Comparison of ENCODE assay signal across 1 cellular context in genomic region chr5:40796487-40796889, GRCh38.
TF ChIP-seq lines count a peak whose summit lies in the region.

No MANE protein-coding gene starts in this region.

TF ChIP-seq in K562, 482 proteins besides CTCF, POLR2A, EP300 and RAD21:
- TF ChIP-seq, protein P1, sequence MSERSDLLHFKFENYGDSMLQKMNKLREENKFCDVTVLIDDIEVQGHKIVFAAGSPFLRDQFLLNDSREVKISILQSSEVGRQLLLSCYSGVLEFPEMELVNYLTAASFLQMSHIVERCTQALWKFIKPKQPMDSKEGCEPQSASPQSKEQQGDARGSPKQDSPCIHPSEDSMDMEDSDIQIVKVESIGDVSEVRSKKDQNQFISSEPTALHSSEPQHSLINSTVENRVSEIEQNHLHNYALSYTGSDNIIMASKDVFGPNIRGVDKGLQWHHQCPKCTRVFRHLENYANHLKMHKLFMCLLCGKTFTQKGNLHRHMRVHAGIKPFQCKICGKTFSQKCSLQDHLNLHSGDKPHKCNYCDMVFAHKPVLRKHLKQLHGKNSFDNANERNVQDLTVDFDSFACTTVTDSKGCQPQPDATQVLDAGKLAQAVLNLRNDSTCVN (CRISPR knock-in tag; IDR thresholded peaks at IDR 0.05), result no peak
- TF ChIP-seq CBFA2T3 (IDR thresholded peaks at IDR 0.05) (no peak), NRF1 (conservative IDR thresholded peaks at IDR 0.05 in 1 of 2, IDR thresholded peaks at IDR 0.05 in 1 of 2) (no peak), ETV1 (tag; conservative IDR thresholded peaks at IDR 0.05; ENCODE audit: low read depth) (no peak), EWSR1 (IDR thresholded peaks at IDR 0.05; ENCODE audit: borderline replicate concordance, low read depth, partially characterized antibody) (no peak), CEBPG (CRISPR knock-in tag; IDR thresholded peaks at IDR 0.05) (no peak), CEBPG (tag; conservative IDR thresholded peaks at IDR 0.05 in 1 of 2, IDR thresholded peaks at IDR 0.05 in 1 of 2) (peak; percentile 14 to 75; a peak in 2 of 4 replicates), ZNF41 (CRISPR knock-in tag; conservative IDR thresholded peaks at IDR 0.05) (no peak), KDM2B (CRISPR knock-in tag; IDR thresholded peaks at IDR 0.05) (no peak), HDAC8 (tag; IDR thresholded peaks at IDR 0.05) (no peak), ILK (tag; IDR thresholded peaks at IDR 0.05; ENCODE audit: borderline replicate concordance, low read depth) (no peak), PCBP1 (IDR thresholded peaks at IDR 0.05; ENCODE audit: low read depth, low read length, poor library complexity, severe bottlenecking) (no peak), CREBBP (IDR thresholded peaks at IDR 0.05; ENCODE audit: low read depth, low read length) (no peak), ZFP1 (CRISPR knock-in tag; IDR thresholded peaks at IDR 0.05) (no peak), HSF4 (CRISPR knock-in tag; IDR thresholded peaks at IDR 0.05; ENCODE audit: borderline replicate concordance) (no peak), NFE2 (IDR thresholded peaks at IDR 0.05; ENCODE audit: low read depth) (no peak), FOXJ3 (CRISPR knock-in tag; IDR thresholded peaks at IDR 0.05) (no peak), NFE2L1 (tag; IDR thresholded peaks at IDR 0.05; ENCODE audit: borderline replicate concordance, low read depth) (no peak), SRF (CRISPR knock-in tag; IDR thresholded peaks at IDR 0.05) (0 out of 4 replicates have a peak, but pooled peaks of 1 of the 2 experiments have one; percentile 52), CEBPB (tag; IDR thresholded peaks at IDR 0.05) (peak; percentile 53; the same call in 1 of the 2 replicates)
- TF ChIP-seq, protein P2, sequence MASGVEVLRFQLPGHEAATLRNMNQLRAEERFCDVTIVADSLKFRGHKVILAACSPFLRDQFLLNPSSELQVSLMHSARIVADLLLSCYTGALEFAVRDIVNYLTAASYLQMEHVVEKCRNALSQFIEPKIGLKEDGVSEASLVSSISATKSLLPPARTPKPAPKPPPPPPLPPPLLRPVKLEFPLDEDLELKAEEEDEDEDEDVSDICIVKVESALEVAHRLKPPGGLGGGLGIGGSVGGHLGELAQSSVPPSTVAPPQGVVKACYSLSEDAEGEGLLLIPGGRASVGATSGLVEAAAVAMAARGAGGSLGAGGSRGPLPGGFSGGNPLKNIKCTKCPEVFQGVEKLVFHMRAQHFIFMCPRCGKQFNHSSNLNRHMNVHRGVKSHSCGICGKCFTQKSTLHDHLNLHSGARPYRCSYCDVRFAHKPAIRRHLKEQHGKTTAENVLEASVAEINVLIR (CRISPR knock-in tag; IDR thresholded peaks at IDR 0.05), result no peak
- TF ChIP-seq, protein P3, sequence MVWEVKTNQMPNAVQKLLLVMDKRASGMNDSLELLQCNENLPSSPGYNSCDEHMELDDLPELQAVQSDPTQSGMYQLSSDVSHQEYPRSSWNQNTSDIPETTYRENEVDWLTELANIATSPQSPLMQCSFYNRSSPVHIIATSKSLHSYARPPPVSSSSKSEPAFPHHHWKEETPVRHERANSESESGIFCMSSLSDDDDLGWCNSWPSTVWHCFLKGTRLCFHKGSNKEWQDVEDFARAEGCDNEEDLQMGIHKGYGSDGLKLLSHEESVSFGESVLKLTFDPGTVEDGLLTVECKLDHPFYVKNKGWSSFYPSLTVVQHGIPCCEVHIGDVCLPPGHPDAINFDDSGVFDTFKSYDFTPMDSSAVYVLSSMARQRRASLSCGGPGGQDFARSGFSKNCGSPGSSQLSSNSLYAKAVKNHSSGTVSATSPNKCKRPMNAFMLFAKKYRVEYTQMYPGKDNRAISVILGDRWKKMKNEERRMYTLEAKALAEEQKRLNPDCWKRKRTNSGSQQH (CRISPR knock-in tag; IDR thresholded peaks at IDR 0.05), result no peak
- TF ChIP-seq, protein P4, sequence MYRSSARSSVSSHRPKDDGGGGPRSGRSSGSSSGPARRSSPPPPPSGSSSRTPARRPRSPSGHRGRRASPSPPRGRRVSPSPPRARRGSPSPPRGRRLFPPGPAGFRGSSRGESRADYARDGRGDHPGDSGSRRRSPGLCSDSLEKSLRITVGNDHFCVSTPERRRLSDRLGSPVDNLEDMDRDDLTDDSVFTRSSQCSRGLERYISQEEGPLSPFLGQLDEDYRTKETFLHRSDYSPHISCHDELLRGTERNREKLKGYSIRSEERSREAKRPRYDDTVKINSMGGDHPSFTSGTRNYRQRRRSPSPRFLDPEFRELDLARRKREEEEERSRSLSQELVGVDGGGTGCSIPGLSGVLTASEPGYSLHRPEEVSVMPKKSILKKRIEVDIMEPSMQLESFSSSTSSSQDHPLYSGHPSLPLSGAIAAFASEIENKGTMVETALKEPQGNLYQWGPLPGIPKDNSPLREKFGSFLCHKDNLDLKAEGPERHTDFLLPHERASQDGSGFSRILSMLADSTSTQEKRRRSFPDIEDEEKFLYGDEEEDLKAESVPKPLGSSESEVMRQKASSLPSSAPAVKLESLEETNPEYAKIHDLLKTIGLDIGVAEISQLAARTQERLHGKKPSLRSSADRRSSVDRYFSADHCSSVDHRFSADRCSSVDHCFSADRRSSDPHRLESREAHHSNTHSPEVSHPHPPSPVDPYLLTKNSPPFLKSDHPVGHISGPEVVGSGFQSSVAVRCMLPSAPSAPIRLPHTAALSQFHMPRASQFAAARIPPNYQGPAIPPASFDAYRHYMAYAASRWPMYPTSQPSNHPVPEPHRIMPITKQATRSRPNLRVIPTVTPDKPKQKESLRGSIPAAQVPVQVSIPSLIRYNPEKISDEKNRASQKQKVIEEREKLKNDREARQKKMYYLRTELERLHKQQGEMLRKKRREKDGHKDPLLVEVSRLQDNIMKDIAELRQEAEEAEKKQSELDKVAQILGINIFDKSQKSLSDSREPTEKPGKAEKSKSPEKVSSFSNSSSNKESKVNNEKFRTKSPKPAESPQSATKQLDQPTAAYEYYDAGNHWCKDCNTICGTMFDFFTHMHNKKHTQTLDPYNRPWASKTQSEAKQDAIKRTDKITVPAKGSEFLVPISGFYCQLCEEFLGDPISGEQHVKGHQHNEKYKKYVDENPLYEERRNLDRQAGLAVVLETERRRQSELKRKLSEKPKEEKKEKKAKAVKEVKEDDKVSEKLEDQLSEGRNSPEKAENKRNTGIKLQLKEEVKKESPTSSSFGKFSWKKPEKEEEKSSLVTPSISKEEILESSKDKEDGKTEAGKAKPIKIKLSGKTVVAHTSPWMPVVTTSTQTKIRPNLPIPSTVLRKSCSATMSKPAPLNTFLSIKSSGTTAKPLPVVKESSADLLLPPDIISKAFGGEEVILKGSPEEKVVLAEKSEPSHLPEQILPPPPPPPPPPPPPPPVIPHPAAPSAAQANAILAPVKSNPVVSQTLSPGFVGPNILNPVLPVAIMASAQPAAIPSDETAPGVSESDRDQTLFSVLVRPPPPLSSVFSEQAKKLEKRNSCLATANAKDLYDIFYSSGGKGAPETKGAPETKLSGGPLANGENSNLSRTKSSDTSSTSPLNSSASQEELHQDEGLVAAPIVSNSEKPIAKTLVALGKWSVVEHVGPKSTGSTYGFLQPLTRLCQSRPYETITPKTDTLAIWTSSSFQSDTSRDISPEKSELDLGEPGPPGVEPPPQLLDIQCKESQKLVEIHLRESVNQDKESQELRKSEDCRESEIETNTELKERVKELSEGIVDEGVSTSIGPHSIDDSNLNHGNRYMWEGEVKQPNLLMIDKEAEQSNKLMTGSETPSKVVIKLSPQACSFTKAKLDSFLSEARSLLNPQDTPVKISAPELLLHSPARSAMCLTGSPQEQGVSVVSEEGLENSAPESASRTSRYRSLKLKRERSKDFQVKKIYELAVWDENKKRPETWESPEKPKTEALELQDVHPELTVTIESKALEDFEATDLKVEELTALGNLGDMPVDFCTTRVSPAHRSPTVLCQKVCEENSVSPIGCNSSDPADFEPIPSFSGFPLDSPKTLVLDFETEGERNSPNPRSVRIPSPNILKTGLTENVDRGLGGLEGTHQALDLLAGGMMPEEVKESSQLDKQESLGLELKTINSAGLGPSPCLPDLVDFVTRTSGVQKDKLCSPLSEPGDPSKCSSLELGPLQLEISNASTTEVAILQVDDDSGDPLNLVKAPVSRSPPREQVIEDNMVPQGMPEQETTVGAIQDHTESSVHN (IDR thresholded peaks at IDR 0.05; ENCODE audit: borderline replicate concordance in 1 of 2, low read depth in 1 of 2), result no peak
